8 cellular contexts compared by ENCODE assay signal in genomic region chr6:109454483-109455160, GRCh38. TPM values are rescaled to one million over a fixed set of nuclear protein-coding genes. Genes with fewer than 3 reads are reported as not detected.
DNase-seq lines count a peak whose midpoint lies in the region; ATAC-seq, FAIRE-seq and TF ChIP-seq lines count a peak whose summit lies in the region.

No MANE protein-coding gene starts in this region.

- H3K36me3 ChIP-seq in HUES64 (ENCODE audit: insufficient read depth, low read length): peaks cover 33% of the 10 kb centered on the region
- H3K36me3 ChIP-seq in bronchial epithelial cell (ENCODE audit: control insufficient read depth, insufficient read depth, low read length): peaks cover 3% of the 10 kb centered on the region

- H3K27ac ChIP-seq in HUES64 (ENCODE audit: low read depth, low read length) (no peak overlapping the region), VCaP (peak overlapping the region; percentile 78; the same call in 1 of the 2 replicates)

- H3K9me3 ChIP-seq in HUES64 (ENCODE audit: insufficient read depth, low read depth, low read length): no peaks in the 10 kb centered on the region

- no peaks in the 10 kb centered on the region for H3K27me3 ChIP-seq in HUES64 (ENCODE audit: insufficient read depth, low read length)
- H3K27me3 ChIP-seq in bronchial epithelial cell (ENCODE audit: control insufficient read depth, insufficient read depth, low read length): no peaks in the 10 kb centered on the region

- H3K4me3 ChIP-seq in HUES64 (ENCODE audit: low read length): peak overlapping the region; percentile 86
- H3K4me3 ChIP-seq in bronchial epithelial cell (ENCODE audit: low read depth, low read length): peak overlapping the region; percentile 70
- peak overlapping the region; percentile 34 for H3K4me3 ChIP-seq in lower leg skin (ENCODE audit: low read depth, poor library complexity, severe bottlenecking)

- WGBS in HUES64: 6% methylated on average over 30 of the region's 30 CpGs
- WGBS in lower leg skin, 2 donors: 18 to 35% methylated on average over 17 to 30 of the region's 30 CpGs

- no peak for TF ChIP-seq CTCF in VCaP (conservative IDR thresholded peaks at IDR 0.05)
- TF ChIP-seq CTCF in bronchial epithelial cell (IDR thresholded peaks at IDR 0.05; ENCODE audit: insufficient read depth, low read length, severe bottlenecking): no peak
- TF ChIP-seq CTCF in lower leg skin (IDR thresholded peaks at IDR 0.05): no peak

- peak overlapping the region; percentile 69 for H3K9ac ChIP-seq in HUES64 (ENCODE audit: low read depth, low read length)

- DNase-seq in C1 segment of cervical spinal cord (lab: John Stamatoyannopoulos, UW): peak in 12 of 14 donors; percentile 26 to 63 (median 46)
- no peak for DNase-seq in bronchial epithelial cell (ENCODE audit: low read depth)
- peak; percentile 53 to 92 for DNase-seq in lower leg skin (ENCODE audit: low spot score in 2 of 2)
- DNase-seq in stimulated activated CD8-positive, alpha-beta memory T cell treated with anti-CD3 and anti-CD28 coated beads, Interleukin-15, amount 100 ng/mL, for 4 hours (ENCODE audit: low read depth in 2 of 2): peak; percentile 49 to 52
- no peak for DNase-seq in posterior vena cava (ENCODE audit: low spot score)

- ATAC-seq in GM19467 (IDR thresholded peaks at IDR 0.05; ENCODE audit: unreplicated experiment): peak; percentile 24

- no peak for FAIRE-seq in bronchial epithelial cell (lab: Jason Lieb, UNC)

- intact Hi-C loops in lower leg skin (cut with DNase I; ENCODE audit: low total_unique reads): no loop called here
- intact Hi-C loops in posterior vena cava (cut with DNase I): no loop called here

- H3K4me1 ChIP-seq in HUES64 (ENCODE audit: insufficient read depth, low read length): peaks cover 24% of the 10 kb centered on the region

- TF ChIP-seq POLR2A in lower leg skin (IDR thresholded peaks at IDR 0.05): no peak

RNA-seq across cellular contexts. Expression of gene MICAL1, which starts 0.9 kb away (rescaled TPM):
- 29.6 TPM for polyA plus RNA-seq in HUES64 (2013, experiment 1 of 2)
- polyA plus RNA-seq in HUES64 (2013, experiment 2 of 2): 32.2 TPM
- total RNA-seq in bronchial epithelial cell (12.4 and 14.2 TPM in 2 replicates), lower leg skin (10 to 100 TPM; 17.9 to 29.5 (median 27.3) TPM), posterior vena cava (10 to 100 TPM; 53.0 to 53.2 TPM)

RNA-seq across cellular contexts. Expression of gene SMPD2, which starts 14.1 kb away (rescaled TPM):
- polyA plus RNA-seq in HUES64 (2013, experiment 1 of 2): 7.9 TPM
- polyA plus RNA-seq in HUES64 (2013, experiment 2 of 2): 8.2 TPM
- total RNA-seq in bronchial epithelial cell: 18.9 and 19.7 TPM in 2 replicates
- 10 to 100 TPM; 17.4 to 24.9 (median 20.8) TPM for total RNA-seq in lower leg skin
- 1 to 10 TPM; 4.2 to 6.7 TPM for total RNA-seq in posterior vena cava

RNA-seq across cellular contexts. Expression of gene PPIL6, which starts 14.2 kb away (rescaled TPM):
- 0.65 TPM for polyA plus RNA-seq in HUES64 (2013, experiment 1 of 2)
- polyA plus RNA-seq in HUES64 (2013, experiment 2 of 2): 1.6 TPM
- 8.4 and 9.3 TPM in 2 replicates for total RNA-seq in bronchial epithelial cell
- total RNA-seq in lower leg skin: 1 to 10 TPM; 1.5 to 9.1 (median 2.3) TPM
- 1 to 10 TPM; 1.2 to 1.9 TPM for total RNA-seq in posterior vena cava

RNA-seq across cellular contexts. Expression of gene ZBTB24, which starts 28.4 kb away (rescaled TPM):
- 13.8 TPM for polyA plus RNA-seq in HUES64 (2013, experiment 1 of 2)
- polyA plus RNA-seq in HUES64 (2013, experiment 2 of 2): 12.9 TPM
- total RNA-seq in bronchial epithelial cell: 4.6 and 6.3 TPM in 2 replicates
- total RNA-seq in lower leg skin: 10 to 100 TPM in 2 of 4 donors, 1 to 10 TPM in 2; 8.4 to 11.8 (median 10.1) TPM
- total RNA-seq in posterior vena cava: 1 to 10 TPM; 5.5 to 5.8 TPM

Comparison
In these comparisons a context has a peak if more than half of its experiments do, and no peak if none do; other contexts are left out.
1. DNase-seq: peak in C1 segment of cervical spinal cord (12 of 14), lower leg skin (2 of 2) and stimulated activated CD8-positive, alpha-beta memory T cell treated with anti-CD3 and anti-CD28 coated beads, Interleukin-15, amount 100 ng/mL, for 4 hours (2 of 2); none in bronchial epithelial cell (single experiment) and posterior vena cava (single experiment).
2. H3K4me3 ChIP-seq: peak in every context shown above with its lines; median percentile 86 in HUES64; 70 in bronchial epithelial cell; 34 in lower leg skin.